ENCODE assay signal across 9 cellular contexts in the genomic region with DNA sequence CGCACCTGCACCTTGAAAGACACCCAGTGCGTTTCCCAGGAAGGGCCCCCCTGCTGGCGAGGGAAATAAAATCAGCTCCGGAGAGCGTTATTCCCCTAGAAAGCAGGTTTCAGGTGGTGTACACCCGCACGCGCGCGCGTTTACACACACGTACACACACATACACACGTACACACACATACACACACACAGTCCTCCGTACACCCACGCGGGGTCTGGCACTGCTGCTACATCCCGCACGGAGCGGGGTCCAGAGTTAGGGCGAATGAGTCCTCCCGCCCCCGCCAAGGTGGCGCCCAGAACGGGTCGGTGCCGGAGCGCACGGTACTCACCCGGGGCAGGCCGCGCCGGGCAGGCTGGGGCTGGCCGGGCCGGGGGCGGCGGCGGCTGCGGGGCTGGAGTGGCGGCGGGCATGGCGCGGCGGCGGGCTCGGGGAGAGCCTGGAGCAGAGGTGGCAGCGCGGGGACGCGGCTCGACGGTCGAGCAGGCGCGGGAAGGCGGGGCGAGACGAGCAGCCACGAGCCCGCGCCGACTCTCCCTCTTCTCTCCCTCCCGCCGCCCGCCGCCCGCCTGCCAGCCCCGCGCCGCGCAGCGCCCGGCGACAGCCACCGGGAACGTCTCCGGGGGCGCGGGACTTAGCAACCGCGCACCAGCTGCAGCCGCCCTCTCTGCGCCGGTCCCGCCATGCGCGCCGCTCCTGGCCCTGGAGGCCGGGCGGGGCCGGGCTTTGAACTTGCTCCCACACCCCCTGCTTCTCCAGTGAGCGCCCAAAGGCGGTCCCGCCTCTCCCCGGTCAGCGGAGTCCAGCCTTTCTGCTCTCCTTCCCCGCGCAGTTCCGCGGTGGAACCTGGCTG. TPM values are rescaled to one million over a fixed set of nuclear protein-coding genes. Genes with fewer than 3 reads are reported as not detected.
DNase-seq lines count a peak whose midpoint lies in the region; ATAC-seq and TF ChIP-seq lines count a peak whose summit lies in the region.
"Had no signal": no experiment of that assay in that cellular context is flagged by ENCODE, and none has a peak within 500 bp of the region (broad histone marks: within the 10 kb centered on the region; RNA-seq: fewer than 3 reads in every experiment).

A gene with protein sequence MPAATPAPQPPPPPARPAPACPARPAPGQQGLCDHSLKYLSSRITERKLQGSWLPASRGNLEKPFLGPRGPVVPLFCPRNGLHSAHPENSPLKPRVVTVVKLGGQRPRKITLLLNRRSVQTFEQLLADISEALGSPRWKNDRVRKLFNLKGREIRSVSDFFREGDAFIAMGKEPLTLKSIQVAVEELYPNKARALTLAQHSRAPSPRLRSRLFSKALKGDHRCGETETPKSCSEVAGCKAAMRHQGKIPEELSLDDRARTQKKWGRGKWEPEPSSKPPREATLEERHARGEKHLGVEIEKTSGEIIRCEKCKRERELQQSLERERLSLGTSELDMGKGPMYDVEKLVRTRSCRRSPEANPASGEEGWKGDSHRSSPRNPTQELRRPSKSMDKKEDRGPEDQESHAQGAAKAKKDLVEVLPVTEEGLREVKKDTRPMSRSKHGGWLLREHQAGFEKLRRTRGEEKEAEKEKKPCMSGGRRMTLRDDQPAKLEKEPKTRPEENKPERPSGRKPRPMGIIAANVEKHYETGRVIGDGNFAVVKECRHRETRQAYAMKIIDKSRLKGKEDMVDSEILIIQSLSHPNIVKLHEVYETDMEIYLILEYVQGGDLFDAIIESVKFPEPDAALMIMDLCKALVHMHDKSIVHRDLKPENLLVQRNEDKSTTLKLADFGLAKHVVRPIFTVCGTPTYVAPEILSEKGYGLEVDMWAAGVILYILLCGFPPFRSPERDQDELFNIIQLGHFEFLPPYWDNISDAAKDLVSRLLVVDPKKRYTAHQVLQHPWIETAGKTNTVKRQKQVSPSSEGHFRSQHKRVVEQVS (minus strand): TSS at position 704 of the 854 bp plus-strand sequence. CDS start 290 bp downstream, at position 414.

- H3K9me2 ChIP-seq in neural cell (ENCODE audit: insufficient read depth, low read length), result no peaks in the 10 kb centered on the region
- no peaks in the 10 kb centered on the region for H3K9me2 ChIP-seq in OCI-LY7 (ENCODE audit: insufficient read depth, low read length)

- H3K4me3 ChIP-seq in HUES6 (ENCODE audit: low read depth, low read length), result peak within 1 kb of the TSS; percentile 82
- H3K4me3 ChIP-seq in neural cell (ENCODE audit: low read length), result peak within 1 kb of the TSS; percentile 66
- no peak within 1 kb of the TSS for H3K4me3 ChIP-seq in OCI-LY7 (ENCODE audit: low read depth, low read length, poor library complexity, severe bottlenecking)

- H3K79me2 ChIP-seq in neural cell (replicated peaks; ENCODE audit: insufficient read depth, low read length) (no peaks in the 10 kb centered on the region), OCI-LY7 (ENCODE audit: insufficient read depth, low read depth, low read length) (no peaks in the 10 kb centered on the region)

- BruUV-seq in OCI-LY7 (replicated peaks; lab: Mats Ljungman, UMichigan), result no TSS peak

- H3K4me1 Mint-ChIP-seq in effector memory CD8-positive, alpha-beta T cell (ENCODE audit: low read depth in 2 of 2), result peaks cover 5 to 7% of the 10 kb centered on the region in 2 donors

- peaks cover 76 to 92% of the 10 kb centered on the region in 2 donors for H3K27me3 Mint-ChIP-seq in effector memory CD8-positive, alpha-beta T cell

- H3K4me3 Mint-ChIP-seq in effector memory CD8-positive, alpha-beta T cell, result peak within 1 kb of the TSS; percentile 48 to 66

- H3K27ac Mint-ChIP-seq in effector memory CD8-positive, alpha-beta T cell, result no peak within 1 kb of the TSS

- H3K9me3 ChIP-seq in HUES6 (ENCODE audit: control insufficient read depth, insufficient read depth, low read depth, low read length) (no peaks in the 10 kb centered on the region), neural cell (ENCODE audit: low read length) (no peaks in the 10 kb centered on the region), OCI-LY7 (ENCODE audit: low read length) (no peaks in the 10 kb centered on the region)

- H3K9ac ChIP-seq in HUES6 (ENCODE audit: low read length), result peak within 1 kb of the TSS; percentile 22
- peak within 1 kb of the TSS; percentile 55 for H3K9ac ChIP-seq in neural cell (ENCODE audit: low read length)

- no peaks in the 10 kb centered on the region for H3F3A ChIP-seq in neural cell (ENCODE audit: insufficient read depth, low read length, poor library complexity, severe bottlenecking)

- TF ChIP-seq RAD21 in neural cell (conservative IDR thresholded peaks at IDR 0.05), result no peak

- no peaks in the 10 kb centered on the region for H3K9me3 Mint-ChIP-seq in effector memory CD8-positive, alpha-beta T cell

- no peak for TF ChIP-seq EP300 in neural cell (conservative IDR thresholded peaks at IDR 0.05; ENCODE audit: poor library complexity, severe bottlenecking)

- POLR2A ChIA-PET in OCI-LY7 (lab: Charles Lee), result no interaction called here

- H3K36me3 ChIP-seq in HUES6 (ENCODE audit: control insufficient read depth, insufficient read depth, low read length) (no peaks in the 10 kb centered on the region), neural cell (ENCODE audit: insufficient read depth, low read length) (no peaks in the 10 kb centered on the region), OCI-LY7 (ENCODE audit: insufficient read depth, low read length) (no peaks in the 10 kb centered on the region)

- ATAC-seq in effector memory CD8-positive, alpha-beta T cell (replicated peaks), result no peak
- ATAC-seq in HG03045 (IDR thresholded peaks at IDR 0.05; ENCODE audit: unreplicated experiment) (no peak), HG03025 (IDR thresholded peaks at IDR 0.05; ENCODE audit: low FRiP score, unreplicated experiment) (no peak)

- H2AFZ ChIP-seq in neural cell (ENCODE audit: low read depth, low read length), result peak within 1 kb of the TSS; percentile 21
- no peak within 1 kb of the TSS for H2AFZ ChIP-seq in OCI-LY7 (ENCODE audit: low read length)

- H3K4me1 ChIP-seq in HUES6 (ENCODE audit: control insufficient read depth, insufficient read depth, low read length) (peaks cover 12% of the 10 kb centered on the region; the same call in 1 of the 2 replicates), OCI-LY7 (ENCODE audit: insufficient read depth, low read length, poor library complexity, severe bottlenecking) (no peaks in the 10 kb centered on the region)

- TF ChIP-seq CTCF in neural cell (IDR thresholded peaks at IDR 0.05; ENCODE audit: poor library complexity, severe bottlenecking) (peak; percentile 54), OCI-LY7 (conservative IDR thresholded peaks at IDR 0.05; ENCODE audit: low read length) (no peak), GM10266 (IDR thresholded peaks at IDR 0.05; ENCODE audit: control insufficient read depth, insufficient read depth, low read depth, missing control alignments) (no peak)

- CTCF ChIA-PET in OCI-LY7 (lab: Charles Lee; ENCODE audit: unreplicated experiment), result no interaction called here

- H4K20me1 ChIP-seq in neural cell (ENCODE audit: insufficient read depth) (no peaks in the 10 kb centered on the region), OCI-LY7 (ENCODE audit: insufficient read depth, low read length) (no peaks in the 10 kb centered on the region)

- H3K36me3 Mint-ChIP-seq in effector memory CD8-positive, alpha-beta T cell (ENCODE audit: insufficient read depth), result no peaks in the 10 kb centered on the region

- DNase-seq in Ammon's horn (ENCODE audit: low spot score), result peak; percentile 29
- no peak for DNase-seq in effector memory CD8-positive, alpha-beta T cell
- DNase-seq in OCI-LY7 (ENCODE audit: low spot score), result no peak
- DNase-seq in GM10266 (ENCODE audit: extremely low spot score), result no peak

- no peak within 1 kb of the TSS for H3K4me2 ChIP-seq in neural cell (ENCODE audit: low read length)
- H3K4me2 ChIP-seq in OCI-LY7 (ENCODE audit: low read length), result no peak within 1 kb of the TSS

- H3K27me3 ChIP-seq in HUES6 (ENCODE audit: control insufficient read depth, insufficient read depth, low read length) (peaks cover 63% of the 10 kb centered on the region), neural cell (ENCODE audit: insufficient read depth, low read depth, low read length) (peaks cover 20% of the 10 kb centered on the region)

- H3K27ac ChIP-seq in HUES6 (ENCODE audit: low read depth, low read length), result no peak within 1 kb of the TSS
- H3K27ac ChIP-seq in neural cell (ENCODE audit: low read length), result no peak within 1 kb of the TSS
- no peak within 1 kb of the TSS for H3K27ac ChIP-seq in OCI-LY7 (ENCODE audit: low read depth, low read length, poor library complexity, severe bottlenecking)

- intact Hi-C loops in OCI-LY7 (cut with micrococcal nuclease; ENCODE audit: unreplicated experiment), result no loop called here

TF ChIP-seq in neural cell, 6 proteins besides CTCF, POLR2A, EP300 and RAD21:
- peak; percentile 16 for TF ChIP-seq MXI1 (conservative IDR thresholded peaks at IDR 0.05; ENCODE audit: poor library complexity, severe bottlenecking)
- peak; percentile 18 for TF ChIP-seq SMC3 (conservative IDR thresholded peaks at IDR 0.05; ENCODE audit: poor library complexity)
- no peak for TF ChIP-seq TAF1 (IDR thresholded peaks at IDR 0.05; ENCODE audit: low read depth)
TF ChIP-seq in neural cell: peak in this region for 2.

RNA-seq across cellular contexts. Expression of the gene that starts here (rescaled TPM):
- polyA plus RNA-seq in neural cell, result 0.84 and 1.5 TPM in 2 replicates
- polyA minus RNA-seq in neural cell, result 3.4 TPM in 2 replicates
- total RNA-seq in OCI-LY7 (2014; rRNA removed; shearing (Covaris generic)), result not detected in 2 replicates
- not detected in 2 replicates for total RNA-seq in OCI-LY7 (2022)
- total RNA-seq: NCI-H460 had no signal
